8 cellular contexts compared by ENCODE assay signal in the genomic region with DNA sequence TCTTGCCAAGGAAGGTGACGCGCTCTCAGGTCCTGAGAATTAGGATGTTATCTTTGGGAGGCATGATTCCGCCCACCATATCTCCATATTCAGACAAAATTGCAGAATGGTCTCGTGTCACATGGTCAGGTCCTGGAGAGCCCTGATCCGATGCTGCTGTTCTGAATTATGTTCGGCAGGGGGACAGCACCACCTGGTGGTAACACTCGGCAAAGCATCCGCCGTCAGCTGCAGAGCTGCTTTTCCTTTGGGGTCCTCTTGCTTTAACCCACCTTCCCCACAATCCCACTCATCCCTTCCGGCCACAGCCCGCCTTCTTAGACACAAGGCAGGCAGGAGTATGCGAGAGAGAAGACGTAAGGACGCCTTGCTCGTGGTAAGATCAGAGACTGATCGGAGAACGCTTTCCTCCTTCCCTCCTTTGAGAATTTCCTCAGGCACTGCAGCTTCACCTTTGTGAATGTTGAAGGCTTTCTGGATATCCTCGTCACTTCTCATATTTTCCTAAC.
DNase-seq lines count a peak whose midpoint lies in the region; ATAC-seq and TF ChIP-seq lines count a peak whose summit lies in the region.

No MANE protein-coding gene starts in this region.

- no peaks in the 10 kb centered on the region for H3K36me3 ChIP-seq in parathyroid adenoma (ENCODE audit: control insufficient read depth, insufficient read depth, low read length)
- no peaks in the 10 kb centered on the region for H3K36me3 ChIP-seq in transverse colon

- DNase-seq in Calu3 = peak; percentile 73
- peak; percentile 66 for DNase-seq in HuH-7 (ENCODE audit: low spot score)
- peak; percentile 43 to 54 for DNase-seq in SHP77 (lab: John Stamatoyannopoulos, UW)
- peak; percentile 65 for DNase-seq in activated naive CD4-positive, alpha-beta T cell treated with Interleukin-2 at 50 U/mL for 16 hours
- peak; percentile 87 for DNase-seq in glutamatergic neuron
- peak; percentile 71 for DNase-seq in transverse colon

- H3K4me3 ChIP-seq in parathyroid adenoma (ENCODE audit: low read depth, low read length) (no peak overlapping the region), transverse colon (peak overlapping the region in 1 of 4 donors; percentile 29)

- H3K79me2 ChIP-seq in parathyroid adenoma = no peaks in the 10 kb centered on the region

- CTCF ChIA-PET in Calu3 (lab: Charles Lee) = interaction anchor here (0.7 to 1.0 kb wide), 2 partner anchors 100 to 223 kb away, joined by 3 to 5 read pairs; no protein-coding TSS in a partner anchor

- peaks cover 10% of the 10 kb centered on the region for H3K4me1 Mint-ChIP-seq in Calu3 (ENCODE audit: low read depth, unreplicated experiment)
- peaks cover 28% of the 10 kb centered on the region for H3K4me1 Mint-ChIP-seq in glutamatergic neuron (ENCODE audit: low read depth, unreplicated experiment)

- no peak overlapping the region for H3K27ac ChIP-seq in parathyroid adenoma
- no peak overlapping the region for H3K27ac ChIP-seq in transverse colon

- H3K4me1 ChIP-seq in parathyroid adenoma (peaks cover 3% of the 10 kb centered on the region), transverse colon (peaks cover 0 to 6% (median 2%) of the 10 kb centered on the region in 4 donors)

- WGBS in transverse colon (ENCODE audit: low coverage in 1 of 2), 2 donors = 6 to 9% methylated on average over 10 to 18 of the region's 18 CpGs

- peak; percentile 80 for ATAC-seq in GM21367 (IDR thresholded peaks at IDR 0.05; ENCODE audit: unreplicated experiment)

- H3K27me3 ChIP-seq in parathyroid adenoma (ENCODE audit: control insufficient read depth, insufficient read depth, low read length) (no peaks in the 10 kb centered on the region), transverse colon (peaks cover 3% of the 10 kb centered on the region)

- in situ Hi-C loops in transverse colon (cut with MboI; ENCODE audit: low pct_ligation_motif_present in 1 of 4, low pct_unique_long_range_greater_than_20kb in 1 of 4, low sequenced_read_pairs in 3 of 4) = loop anchor here in 3 of 4 donors (25.0 kb wide), 2 partner anchors 225 to 700 kb away; no protein-coding TSS in a partner anchor

- no peak for TF ChIP-seq POLR2A in transverse colon (IDR thresholded peaks at IDR 0.05)

- peak overlapping the region; percentile 33 for H3K4me2 ChIP-seq in parathyroid adenoma (ENCODE audit: low read length)

- H3K9ac ChIP-seq in parathyroid adenoma = no peak overlapping the region

- H3K9me3 ChIP-seq in parathyroid adenoma (ENCODE audit: control insufficient read depth, low read length) (no peaks in the 10 kb centered on the region), transverse colon (no peaks in the 10 kb centered on the region)

- no peak overlapping the region for H3K27ac Mint-ChIP-seq in Calu3 (ENCODE audit: unreplicated experiment)
- H3K27ac Mint-ChIP-seq in glutamatergic neuron (ENCODE audit: unreplicated experiment) = peak overlapping the region; percentile 74

- no peaks in the 10 kb centered on the region for H3K9me3 Mint-ChIP-seq in Calu3 (ENCODE audit: low read depth, unreplicated experiment)
- H3K9me3 Mint-ChIP-seq in glutamatergic neuron (ENCODE audit: unreplicated experiment) = peaks cover 5% of the 10 kb centered on the region

- H3K36me3 Mint-ChIP-seq in Calu3 (ENCODE audit: insufficient read depth, unreplicated experiment) (no peaks in the 10 kb centered on the region), glutamatergic neuron (ENCODE audit: unreplicated experiment) (peaks cover 3% of the 10 kb centered on the region)

- TF ChIP-seq EP300 in transverse colon (IDR thresholded peaks at IDR 0.05; ENCODE audit: low read depth) = no peak

- BruUV-seq in Calu3 (replicated peaks; lab: Mats Ljungman, UMichigan) = no TSS peak

- H2AFZ ChIP-seq in parathyroid adenoma = peak overlapping the region; percentile 36

- peak; percentile 90 for TF ChIP-seq CTCF in Calu3 (IDR thresholded peaks at IDR 0.05; ENCODE audit: unreplicated experiment)
- TF ChIP-seq CTCF in glutamatergic neuron (IDR thresholded peaks at IDR 0.05; ENCODE audit: partially characterized antibody, unreplicated experiment) = peak; percentile 95
- TF ChIP-seq CTCF in parathyroid adenoma (IDR thresholded peaks at IDR 0.05) = peak; percentile 87
- TF ChIP-seq CTCF in transverse colon (IDR thresholded peaks at IDR 0.05) = peak; percentile 87 to 95 (median 94)

- peaks cover 48% of the 10 kb centered on the region for H3K27me3 Mint-ChIP-seq in Calu3 (ENCODE audit: unreplicated experiment)
- H3K27me3 Mint-ChIP-seq in glutamatergic neuron (ENCODE audit: unreplicated experiment) = no peaks in the 10 kb centered on the region

- no peak overlapping the region for H3K4me3 Mint-ChIP-seq in Calu3 (ENCODE audit: low read depth, unreplicated experiment)
- peak overlapping the region; percentile 73 for H3K4me3 Mint-ChIP-seq in glutamatergic neuron (ENCODE audit: unreplicated experiment)

- intact Hi-C loops in Calu3 (cut with micrococcal nuclease; ENCODE audit: unreplicated experiment) = no loop called here
- intact Hi-C loops in transverse colon (cut with DNase I; ENCODE audit: low total_unique reads) = no loop called here
